Comparison of ENCODE assay signal across 4 cellular contexts in the genomic region with DNA sequence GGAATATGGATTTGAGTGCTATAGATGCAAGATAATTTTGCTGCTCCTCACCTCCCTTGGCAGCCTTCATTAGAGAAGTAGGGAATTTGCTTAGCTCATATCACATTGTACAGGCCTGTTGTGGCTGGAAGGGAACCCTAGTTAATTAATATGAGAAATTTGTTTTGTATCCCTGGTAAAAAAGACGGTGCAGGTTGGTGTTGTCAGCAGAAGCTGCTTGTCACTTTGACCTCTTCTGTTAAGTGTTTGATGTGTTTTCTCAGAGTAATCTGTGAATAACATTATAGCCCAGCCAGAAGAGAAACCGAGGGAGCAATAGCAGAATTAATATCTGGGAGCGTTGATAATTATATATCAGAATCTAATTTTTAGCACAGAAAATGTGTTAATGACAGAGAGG.
"Had no signal": no experiment of that assay in that cellular context is flagged by ENCODE, and none has a peak within 500 bp of the region (broad histone marks: within the 10 kb centered on the region; RNA-seq: fewer than 3 reads in every experiment).

No MANE protein-coding gene starts in this region.

- H3K9me3 Mint-ChIP-seq: H9 had no signal

- H2AFZ ChIP-seq: GM23248 had no signal

- H3K4me1 Mint-ChIP-seq: IgD-negative memory B cell had no signal

- H3K27ac Mint-ChIP-seq: H9, IgD-negative memory B cell had no signal

- H3K27ac ChIP-seq: GM23248 had no signal

- H3K9ac ChIP-seq: GM23248 had no signal

- DNase-seq: GM23248, H9, HCEC 1CT had no signal

- H3K4me3 Mint-ChIP-seq: H9, IgD-negative memory B cell had no signal

- H3K4me3 ChIP-seq: GM23248 had no signal
